Comparison of ENCODE assay signal across 1 cellular context in genomic region chr17:39192901-39193300, GRCh38.
A peak's percentile ranks its signal among the peaks of the same experiment; 100 is the strongest.
TF ChIP-seq lines count a peak whose summit lies in the region.

No MANE protein-coding gene starts in this region.

TF ChIP-seq in HepG2, 621 proteins besides CTCF, POLR2A, EP300 and RAD21:
- no peak for TF ChIP-seq ZNF264 (CRISPR knock-in tag; IDR thresholded peaks at IDR 0.05)
- peak; percentile 72 for TF ChIP-seq MNT (IDR thresholded peaks at IDR 0.05)
- no peak for TF ChIP-seq ZHX1 (CRISPR knock-in tag; IDR thresholded peaks at IDR 0.05; ENCODE audit: low read depth)
